In the genomic region with DNA sequence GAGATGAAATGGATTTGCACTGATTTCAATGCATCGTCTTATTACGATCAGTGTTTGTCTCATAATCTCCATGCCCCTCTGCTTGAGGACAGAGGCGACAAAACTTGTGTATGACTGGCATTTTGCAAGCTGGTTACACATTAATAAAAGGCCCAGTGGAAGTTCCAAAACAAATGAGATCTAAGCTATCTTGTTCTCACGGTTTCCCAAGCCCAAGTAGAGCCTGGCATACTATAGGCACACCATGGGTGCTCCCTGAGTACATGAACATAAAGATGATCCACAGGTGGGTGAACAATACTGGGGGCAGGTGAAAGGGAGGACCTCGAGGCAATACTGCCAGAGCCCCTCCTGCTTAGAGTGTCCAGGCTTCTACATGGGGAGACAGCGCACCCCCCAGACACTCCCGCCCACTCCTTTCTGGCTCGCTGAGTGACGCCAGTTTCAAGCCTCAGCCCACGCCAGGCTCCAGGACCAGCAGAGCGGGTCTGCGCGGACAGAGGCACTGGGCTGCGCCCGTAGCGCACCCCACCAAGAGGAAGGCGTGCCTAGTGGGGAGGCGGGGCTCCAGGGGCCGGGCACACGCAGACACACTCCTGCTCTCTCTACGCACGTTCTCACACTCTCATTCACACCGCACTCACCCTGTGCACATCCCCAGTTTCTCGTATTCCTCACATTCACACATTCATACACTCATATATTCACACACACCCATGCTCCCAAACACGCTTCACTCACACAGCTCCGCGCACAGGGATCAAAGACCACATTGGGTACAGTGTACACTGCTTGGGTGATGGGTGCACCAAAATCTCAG, we compare ENCODE assay signal across 8 cellular contexts. TPM values are rescaled to one million over a fixed set of nuclear protein-coding genes. Genes with fewer than 3 reads are reported as not detected.
DNase-seq lines count a peak whose midpoint lies in the region; ATAC-seq and TF ChIP-seq lines count a peak whose summit lies in the region.
"Had no signal": no experiment of that assay in that cellular context is flagged by ENCODE, and none has a peak within 500 bp of the region (broad histone marks: within the 10 kb centered on the region; RNA-seq: fewer than 3 reads in every experiment).

No MANE protein-coding gene starts in this region.

- no peak for DNase-seq in activated B cell treated with CpG ODN at 0.5 μM for 24 hours
- peak; percentile 29 for DNase-seq in fibroblast of mammary gland (ENCODE audit: low read depth)
- no peak for DNase-seq in omental fat pad (ENCODE audit: low spot score)
- no peak for DNase-seq in cerebellar nuclear complex (lab: John Stamatoyannopoulos, UW)
- no peak for DNase-seq in NOMO-1 treated with DMSO at 0.1 percent for 48 hours (lab: John Stamatoyannopoulos, UW; ENCODE audit: unreplicated experiment)

- intact Hi-C loops in activated B cell treated with CpG ODN at 0.5 μM for 24 hours (cut with micrococcal nuclease): loop anchor here (1.0 kb wide), 2 partner anchors 8 to 27 kb away; partner anchors contain the start of gene CHIC2

- no peak overlapping the region for H3K27ac Mint-ChIP-seq in activated B cell treated with CpG ODN at 0.5 μM for 24 hours

- H3K36me3 Mint-ChIP-seq in activated B cell treated with CpG ODN at 0.5 μM for 24 hours (ENCODE audit: low read depth): no peaks in the 10 kb centered on the region

- H3K9me3 Mint-ChIP-seq in activated B cell treated with CpG ODN at 0.5 μM for 24 hours: no peaks in the 10 kb centered on the region

- peaks cover 56% of the 10 kb centered on the region for H3K27me3 Mint-ChIP-seq in activated B cell treated with CpG ODN at 0.5 μM for 24 hours

- CTCF ChIA-PET in activated B cell treated with CpG ODN at 0.5 μM for 24 hours (lab: Charles Lee): interaction anchor here (1.2 kb wide), 1 partner anchor 143 kb away, joined by 3 read pairs; no protein-coding TSS in a partner anchor

- H3K4me3 Mint-ChIP-seq in activated B cell treated with CpG ODN at 0.5 μM for 24 hours: peak overlapping the region; percentile 87

- H3K4me3 ChIP-seq in fibroblast of mammary gland (ENCODE audit: control insufficient read depth, low read depth, low read length): peak overlapping the region; percentile 68

- peaks cover 33% of the 10 kb centered on the region for H3K4me1 Mint-ChIP-seq in activated B cell treated with CpG ODN at 0.5 μM for 24 hours

- POLR2A ChIA-PET in activated B cell treated with CpG ODN at 0.5 μM for 24 hours (lab: Charles Lee): no interaction called here

- TF ChIP-seq CTCF in activated B cell treated with CpG ODN at 0.5 μM for 24 hours (IDR thresholded peaks at IDR 0.05): no peak
- TF ChIP-seq CTCF in fibroblast of mammary gland (conservative IDR thresholded peaks at IDR 0.05; ENCODE audit: control insufficient read depth, insufficient read depth, low read depth, low read length): no peak
- no peak for TF ChIP-seq CTCF in omental fat pad (IDR thresholded peaks at IDR 0.05)

- peak; percentile 48 for ATAC-seq in GM18499 (IDR thresholded peaks at IDR 0.05; ENCODE audit: insufficient read depth, unreplicated experiment)
- peak; percentile 45 for ATAC-seq in HG02938 (IDR thresholded peaks at IDR 0.05; ENCODE audit: unreplicated experiment)
- peak; percentile 61 for ATAC-seq in activated B cell treated with CpG ODN at 0.5 μM for 24 hours (ENCODE audit: low read depth)
- ATAC-seq in omental fat pad (ENCODE audit: low FRiP score): peak; percentile 76

RNA-seq across cellular contexts. Expression of gene GSX2, which starts 8.9 kb away (rescaled TPM):
- total RNA-seq in activated B cell treated with CpG ODN at 0.5 μM for 24 hours (not detected in 2 replicates), omental fat pad (not detected)
- total RNA-seq: T-helper 2 cell treated with Interferon-gamma antibody and Interleukin-4, amounts not matched to agents 100 ng/mL and 5 ng/mL, for 36 hours had no signal

RNA-seq across cellular contexts. Expression of gene CHIC2, which starts 26.6 kb away (rescaled TPM):
- total RNA-seq in activated B cell treated with CpG ODN at 0.5 μM for 24 hours (17.5 and 21.6 TPM in 2 replicates), omental fat pad (10 to 100 TPM; 25.2 to 65.2 (median 41.4) TPM)
